In genomic region chr1:56625823-56626222, GRCh38 we compare ENCODE assay signal across 26 cellular contexts. TPM values are rescaled to one million over a fixed set of nuclear protein-coding genes. Genes with fewer than 3 reads are reported as not detected.
"Had no signal": no experiment of that assay in that cellular context is flagged by ENCODE, and none has a peak within 500 bp of the region (broad histone marks: within the 10 kb centered on the region; RNA-seq: fewer than 3 reads in every experiment).

No MANE protein-coding gene starts in this region.

- H3K27ac ChIP-seq: breast epithelium, PC-9, SK-N-MC had no signal

- H3K27ac Mint-ChIP-seq: activated B cell treated with CpG ODN at 0.5 μM for 24 hours; activated CD4-positive, alpha-beta memory T cell treated with anti-CD3 and anti-CD28 coated beads for 36 hours; activated CD4-positive, alpha-beta T cell treated with anti-CD3 and anti-CD28 coated beads, Interleukin-2, amount 10 ng/mL, durations not matched to agents 7 days and 5 days; activated naive CD4-positive, alpha-beta T cell treated with anti-CD3 and anti-CD28 coated beads, Interleukin-2, amount 10 ng/mL, durations not matched to agents 7 days and 5 days; activated naive CD8-positive, alpha-beta T cell treated with anti-CD3 and anti-CD28 coated beads for 36 hours; activated T-helper 2 cell treated with anti-CD3 and anti-CD28 coated beads, Interferon-gamma antibody, Interleukin-2, Interleukin-4, amounts not matched to agents 10 μg/mL and 5 μg/mL and 100 μg/mL, durations not matched to agents 14 hours and 24 hours and 36 hours; T-cell had no signal

- H3K36me3 ChIP-seq: breast epithelium had no signal

- H3K27me3 ChIP-seq: breast epithelium had no signal

- H2AFZ ChIP-seq: PC-9 had no signal

- H3K4me1 ChIP-seq: breast epithelium had no signal

- H3K9me3 Mint-ChIP-seq: activated B cell treated with CpG ODN at 0.5 μM for 24 hours; activated CD4-positive, alpha-beta T cell treated with anti-CD3 and anti-CD28 coated beads, Interleukin-2, amount 10 ng/mL, durations not matched to agents 7 days and 5 days; activated naive CD4-positive, alpha-beta T cell treated with anti-CD3 and anti-CD28 coated beads, Interleukin-2, amount 10 ng/mL, durations not matched to agents 7 days and 5 days; activated naive CD8-positive, alpha-beta T cell treated with anti-CD3 and anti-CD28 coated beads for 36 hours; activated T-helper 2 cell treated with anti-CD3 and anti-CD28 coated beads, Interferon-gamma antibody, Interleukin-2, Interleukin-4, amounts not matched to agents 10 μg/mL and 5 μg/mL and 100 μg/mL, durations not matched to agents 14 hours and 24 hours and 36 hours had no signal

- H3K4me2 ChIP-seq: PC-9 had no signal

- H3K9me3 ChIP-seq: breast epithelium had no signal

- FAIRE-seq: TTC549 had no signal

- ATAC-seq: T-cell had no signal

- H3K4me3 Mint-ChIP-seq: activated B cell treated with CpG ODN at 0.5 μM for 24 hours; activated CD4-positive, alpha-beta memory T cell treated with anti-CD3 and anti-CD28 coated beads for 36 hours; activated CD4-positive, alpha-beta T cell treated with anti-CD3 and anti-CD28 coated beads, Interleukin-2, amount 10 ng/mL, durations not matched to agents 7 days and 5 days; activated naive CD4-positive, alpha-beta T cell treated with anti-CD3 and anti-CD28 coated beads, Interleukin-2, amount 10 ng/mL, durations not matched to agents 7 days and 5 days; activated naive CD8-positive, alpha-beta T cell treated with anti-CD3 and anti-CD28 coated beads for 36 hours; T-cell had no signal

- H3K27me3 Mint-ChIP-seq: activated CD4-positive, alpha-beta memory T cell treated with anti-CD3 and anti-CD28 coated beads for 36 hours had no signal

- H3K36me3 Mint-ChIP-seq: activated CD4-positive, alpha-beta memory T cell treated with anti-CD3 and anti-CD28 coated beads for 36 hours; activated naive CD4-positive, alpha-beta T cell treated with anti-CD3 and anti-CD28 coated beads, Interleukin-2, amount 10 ng/mL, durations not matched to agents 7 days and 5 days; activated naive CD8-positive, alpha-beta T cell treated with anti-CD3 and anti-CD28 coated beads for 36 hours; T-cell had no signal

- H3K4me1 Mint-ChIP-seq: activated B cell treated with CpG ODN at 0.5 μM for 24 hours; activated CD4-positive, alpha-beta T cell treated with anti-CD3 and anti-CD28 coated beads, Interleukin-2, amount 10 ng/mL, durations not matched to agents 7 days and 5 days; activated naive CD4-positive, alpha-beta T cell treated with anti-CD3 and anti-CD28 coated beads, Interleukin-2, amount 10 ng/mL, durations not matched to agents 7 days and 5 days; activated naive CD8-positive, alpha-beta T cell treated with anti-CD3 and anti-CD28 coated beads for 36 hours; T-cell had no signal

- DNase-seq: activated B cell treated with CpG ODN at 0.5 μM for 24 hours; activated CD4-positive, alpha-beta memory T cell treated with anti-CD3 and anti-CD28 coated beads for 36 hours; activated CD4-positive, alpha-beta T cell treated with anti-CD3 and anti-CD28 coated beads, Interleukin-2, amount 10 ng/mL, durations not matched to agents 7 days and 5 days; activated CD8-positive, alpha-beta memory T cell treated with anti-CD3 and anti-CD28 coated beads for 24 hours; activated gamma-delta T cell treated with Interleukin-2 at 50 U/mL for 16 hours; activated naive CD4-positive, alpha-beta T cell treated with anti-CD3 and anti-CD28 coated beads, Interleukin-2, amount 10 ng/mL, durations not matched to agents 7 days and 5 days; activated naive CD8-positive, alpha-beta T cell treated with anti-CD3 and anti-CD28 coated beads for 36 hours; activated T-cell treated with anti-CD3 and anti-CD28 coated beads for 4 hours; activated T-cell treated with anti-CD3 and anti-CD28 coated beads, Interleukin-2, amount 50 U/mL, for 48 hours; caudate nucleus; Kasumi-1; KBM-7; NCI-H1048; NCI-H1417; NCI-H2029 treated with DMSO at 0.1 percent for 48 hours; NCI-H446; NCI-H524; PC-9; SIG-M5; T-cell; T-helper 2 cell; T1000 had no signal

- H3K4me3 ChIP-seq: breast epithelium, PC-9, SK-N-MC had no signal

RNA-seq across cellular contexts. Expression of gene PRKAA2, which starts 19.3 kb away (rescaled TPM):
- total RNA-seq: activated B cell treated with CpG ODN at 0.5 μM for 24 hours; activated CD4-positive, alpha-beta memory T cell treated with anti-CD3 and anti-CD28 coated beads for 36 hours; activated CD4-positive, alpha-beta T cell treated with anti-CD3 and anti-CD28 coated beads, Interleukin-2, amount 10 ng/mL, durations not matched to agents 7 days and 5 days; activated T-helper 2 cell treated with anti-CD3 and anti-CD28 coated beads, Interferon-gamma antibody, Interleukin-2, Interleukin-4, amounts not matched to agents 10 μg/mL and 5 μg/mL and 100 μg/mL, durations not matched to agents 14 hours and 24 hours and 36 hours had no signal

RNA-seq across cellular contexts. Expression of gene PLPP3, which starts 46.5 kb away (rescaled TPM):
- total RNA-seq: activated CD4-positive, alpha-beta memory T cell treated with anti-CD3 and anti-CD28 coated beads for 36 hours; activated CD4-positive, alpha-beta T cell treated with anti-CD3 and anti-CD28 coated beads, Interleukin-2, amount 10 ng/mL, durations not matched to agents 7 days and 5 days; activated naive CD8-positive, alpha-beta T cell treated with anti-CD3 and anti-CD28 coated beads for 36 hours; activated T-helper 2 cell treated with anti-CD3 and anti-CD28 coated beads, Interferon-gamma antibody, Interleukin-2, Interleukin-4, amounts not matched to agents 10 μg/mL and 5 μg/mL and 100 μg/mL, durations not matched to agents 14 hours and 24 hours and 36 hours had no signal
